In genomic region chr17:81831957-81832607, GRCh38 we compare ENCODE assay signal across 6 cellular contexts. TPM values are rescaled to one million over a fixed set of nuclear protein-coding genes. Genes with fewer than 3 reads are reported as not detected.
A peak's percentile ranks its signal among the peaks of the same experiment; 100 is the strongest.
DNase-seq lines count a peak whose midpoint lies in the region; ATAC-seq and TF ChIP-seq lines count a peak whose summit lies in the region.

No MANE protein-coding gene starts in this region.

- TF ChIP-seq EP300 in gastroesophageal sphincter (IDR thresholded peaks at IDR 0.05): no peak

- peaks cover 17% of the 10 kb centered on the region for H3K4me1 Mint-ChIP-seq in activated CD4-positive, alpha-beta T cell treated with anti-CD3 and anti-CD28 coated beads for 36 hours

- H3K36me3 Mint-ChIP-seq in activated CD4-positive, alpha-beta T cell treated with anti-CD3 and anti-CD28 coated beads for 36 hours (ENCODE audit: low read depth): peaks cover 4% of the 10 kb centered on the region

- POLR2A ChIA-PET in activated CD4-positive, alpha-beta T cell treated with anti-CD3 and anti-CD28 coated beads for 36 hours (lab: Charles Lee): no interaction called here

- no peaks in the 10 kb centered on the region for H3K27me3 ChIP-seq in gastroesophageal sphincter

- 14 to 24% methylated on average over 5 to 11 of the region's 18 CpGs for WGBS in gastroesophageal sphincter (ENCODE audit: low coverage in 1 of 2), 2 donors

- intact Hi-C loops in activated CD4-positive, alpha-beta T cell treated with anti-CD3 and anti-CD28 coated beads for 36 hours (cut with DNase I, micrococcal nuclease): loop anchor here (1.0 to 5.0 kb wide), 7 partner anchors 28 to 609 kb away; partner anchors contain the start of genes P4HB (in 1 of the 2) and PYCR1 (in 1 of the 2)

- TF ChIP-seq POLR2A in gastroesophageal sphincter (IDR thresholded peaks at IDR 0.05): no peak

- H3K4me3 ChIP-seq in gastroesophageal sphincter: peak overlapping the region; percentile 86 to 92

- peak overlapping the region; percentile 91 to 95 (median 92) for H3K27ac ChIP-seq in gastroesophageal sphincter

- TF ChIP-seq CTCF in gastroesophageal sphincter (IDR thresholded peaks at IDR 0.05): no peak

- H3K4me1 ChIP-seq in gastroesophageal sphincter: peaks cover 0 to 57% (median 16%) of the 10 kb centered on the region in 3 donors

- H3K4me3 Mint-ChIP-seq in activated CD4-positive, alpha-beta T cell treated with anti-CD3 and anti-CD28 coated beads for 36 hours: peak overlapping the region; percentile 87

- CTCF ChIA-PET in activated CD4-positive, alpha-beta T cell treated with anti-CD3 and anti-CD28 coated beads for 36 hours (lab: Charles Lee): no interaction called here

- peak overlapping the region; percentile 91 for H3K27ac Mint-ChIP-seq in activated CD4-positive, alpha-beta T cell treated with anti-CD3 and anti-CD28 coated beads for 36 hours

- no peaks in the 10 kb centered on the region for H3K9me3 Mint-ChIP-seq in activated CD4-positive, alpha-beta T cell treated with anti-CD3 and anti-CD28 coated beads for 36 hours (ENCODE audit: low read depth)

- H3K27me3 Mint-ChIP-seq in activated CD4-positive, alpha-beta T cell treated with anti-CD3 and anti-CD28 coated beads for 36 hours: no peaks in the 10 kb centered on the region

- no peaks in the 10 kb centered on the region for H3K9me3 ChIP-seq in gastroesophageal sphincter

- DNase-seq in activated gamma-delta T cell treated with Interleukin-2 at 50 U/mL for 16 hours (peak; percentile 33), activated gamma-delta T cell (lab: John Stamatoyannopoulos, UW) (no peak), T1000 (lab: John Stamatoyannopoulos, UW) (no peak)
- peak; percentile 79 for DNase-seq in activated CD4-positive, alpha-beta T cell treated with anti-CD3 and anti-CD28 coated beads for 36 hours
- DNase-seq in stimulated activated CD4-positive, alpha-beta T cell treated with anti-CD3 and anti-CD28 coated beads, TNF-alpha, amount 100 ng/mL, for 48 hours (ENCODE audit: low read depth in 3 of 3): peak; percentile 20 to 44 (median 41)

- ATAC-seq in activated CD4-positive, alpha-beta T cell treated with anti-CD3 and anti-CD28 coated beads for 36 hours: peak; percentile 58
- no peak for ATAC-seq in gastroesophageal sphincter

- no peaks in the 10 kb centered on the region for H3K36me3 ChIP-seq in gastroesophageal sphincter

RNA-seq across cellular contexts. Expression of gene MCRIP1, which starts 1.0 kb away (rescaled TPM):
- 10 to 100 TPM; 45.8 to 50.4 TPM for total RNA-seq in activated CD4-positive, alpha-beta T cell treated with anti-CD3 and anti-CD28 coated beads for 36 hours
- total RNA-seq in gastroesophageal sphincter: 100 to 1,000 TPM in 1 of 4 donors, 10 to 100 TPM in 3; 70.4 to 131 (median 85.9) TPM

RNA-seq across cellular contexts. Expression of gene PPP1R27, which starts 2.8 kb away (rescaled TPM):
- not detected for total RNA-seq in activated CD4-positive, alpha-beta T cell treated with anti-CD3 and anti-CD28 coated beads for 36 hours
- not detected for total RNA-seq in gastroesophageal sphincter

RNA-seq across cellular contexts. Expression of gene GCGR, which starts 28.1 kb away (rescaled TPM):
- not detected for total RNA-seq in activated CD4-positive, alpha-beta T cell treated with anti-CD3 and anti-CD28 coated beads for 36 hours
- under 1 TPM in 1 of 4 donors, not detected in 3; 0.47 TPM for total RNA-seq in gastroesophageal sphincter

RNA-seq across cellular contexts. Expression of gene P4HB, which starts 28.3 kb away (rescaled TPM):
- 100 to 1,000 TPM; 414 to 578 TPM for total RNA-seq in activated CD4-positive, alpha-beta T cell treated with anti-CD3 and anti-CD28 coated beads for 36 hours
- 100 to 1,000 TPM; 257 to 365 (median 324) TPM for total RNA-seq in gastroesophageal sphincter

RNA-seq across cellular contexts. Expression of gene ARHGDIA, which starts 39.1 kb away (rescaled TPM):
- 100 to 1,000 TPM; 513 to 661 TPM for total RNA-seq in activated CD4-positive, alpha-beta T cell treated with anti-CD3 and anti-CD28 coated beads for 36 hours
- total RNA-seq in gastroesophageal sphincter: 100 to 1,000 TPM; 120 to 219 (median 169) TPM

Comparison
In these comparisons a context has a peak if more than half of its experiments do, and no peak if none do; other contexts are left out.
1. DNase-seq: peak in activated gamma-delta T cell treated with Interleukin-2 at 50 U/mL for 16 hours (single experiment), activated CD4-positive, alpha-beta T cell treated with anti-CD3 and anti-CD28 coated beads for 36 hours (single experiment) and stimulated activated CD4-positive, alpha-beta T cell treated with anti-CD3 and anti-CD28 coated beads, TNF-alpha, amount 100 ng/mL, for 48 hours (3 of 3); none in activated gamma-delta T cell (single experiment) and T1000 (single experiment).